Comparison of ENCODE assay signal across 8 cellular contexts in the genomic region with DNA sequence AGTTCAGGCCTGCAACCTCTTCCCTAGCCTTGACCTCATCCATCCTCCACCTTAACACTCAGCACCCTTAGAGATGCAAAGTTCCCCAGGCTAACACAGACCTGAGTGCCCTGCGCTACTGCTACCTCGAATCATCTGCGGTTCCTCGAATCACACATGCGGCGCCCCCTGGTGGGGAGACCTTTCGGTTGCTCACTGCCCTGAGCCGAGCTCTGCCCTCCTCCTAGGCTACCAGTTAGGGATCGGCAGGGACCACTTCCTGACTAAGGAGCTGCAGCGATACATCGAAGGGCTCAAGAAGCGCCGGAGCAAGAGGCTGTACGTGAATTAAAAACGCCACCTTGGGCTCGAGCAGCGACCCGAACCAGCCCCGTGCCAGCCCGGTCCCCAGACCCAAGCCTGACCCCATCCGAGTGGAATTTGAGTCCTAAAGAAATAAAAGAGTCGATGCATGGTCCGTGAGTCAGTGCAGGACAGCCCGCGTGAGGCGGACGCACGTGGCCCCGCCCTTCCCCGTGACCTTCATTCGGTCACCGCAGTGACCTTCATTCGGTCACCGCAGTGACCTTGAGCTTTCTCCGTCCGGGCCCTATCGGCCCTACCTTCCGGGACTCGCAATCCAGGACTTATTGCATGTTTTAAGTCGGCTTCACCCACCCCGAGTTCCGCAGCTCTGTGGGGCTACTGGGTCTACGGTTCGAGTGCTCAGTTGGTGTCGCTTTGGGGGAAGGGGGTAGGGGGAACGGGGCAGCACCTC.
DNase-seq lines count a peak whose midpoint lies in the region; ATAC-seq and TF ChIP-seq lines count a peak whose summit lies in the region.

No MANE protein-coding gene starts in this region.

- peak; percentile 38 for ATAC-seq in GM18907 (IDR thresholded peaks at IDR 0.05; ENCODE audit: unreplicated experiment)
- ATAC-seq in HG03175 (IDR thresholded peaks at IDR 0.05; ENCODE audit: unreplicated experiment), result peak; percentile 35

- peak overlapping the region; percentile 98 for H3K27ac ChIP-seq in caudate nucleus (ENCODE audit: low read depth, low read length)

- peak; percentile 87 for TF ChIP-seq CTCF in AG09309 (IDR thresholded peaks at IDR 0.05; ENCODE audit: control insufficient read depth, insufficient read depth, low read depth, low read length, missing control alignments)

- H3K4me3 ChIP-seq in AG09309 (ENCODE audit: control insufficient read depth, low read depth, low read length), result peak overlapping the region; percentile 64

- peak; percentile 57 for DNase-seq in AG09309 (ENCODE audit: low read depth)
- peak; percentile 88 for DNase-seq in NCI-H226
- peak; percentile 84 to 93 (median 88) for DNase-seq in activated CD4-positive, CD25-positive, alpha-beta regulatory T cell (lab: John Stamatoyannopoulos, UW)
- DNase-seq in caudate nucleus (lab: John Stamatoyannopoulos, UW), result peak in 59 of 61 donors; percentile 43 to 95 (median 80)
- peak; percentile 97 for DNase-seq in islet precursor cell
- peak; percentile 93 to 97 (median 94) for DNase-seq in stimulated activated CD4-positive, alpha-beta T cell treated with anti-CD3 and anti-CD28 coated beads, Interleukin-12 subunit alpha, Interleukin-12 subunit beta, amount 100 ng/mL, for 48 hours (ENCODE audit: low read depth in 2 of 3, low spot score in 1 of 3)

Comparison
In these comparisons a context has a peak if more than half of its experiments do, and no peak if none do; other contexts are left out.
1. Peak in every context shown above with its lines: DNase-seq, ATAC-seq, H3K4me3 ChIP-seq and H3K27ac ChIP-seq.